15 cellular contexts compared by ENCODE assay signal in the genomic region with DNA sequence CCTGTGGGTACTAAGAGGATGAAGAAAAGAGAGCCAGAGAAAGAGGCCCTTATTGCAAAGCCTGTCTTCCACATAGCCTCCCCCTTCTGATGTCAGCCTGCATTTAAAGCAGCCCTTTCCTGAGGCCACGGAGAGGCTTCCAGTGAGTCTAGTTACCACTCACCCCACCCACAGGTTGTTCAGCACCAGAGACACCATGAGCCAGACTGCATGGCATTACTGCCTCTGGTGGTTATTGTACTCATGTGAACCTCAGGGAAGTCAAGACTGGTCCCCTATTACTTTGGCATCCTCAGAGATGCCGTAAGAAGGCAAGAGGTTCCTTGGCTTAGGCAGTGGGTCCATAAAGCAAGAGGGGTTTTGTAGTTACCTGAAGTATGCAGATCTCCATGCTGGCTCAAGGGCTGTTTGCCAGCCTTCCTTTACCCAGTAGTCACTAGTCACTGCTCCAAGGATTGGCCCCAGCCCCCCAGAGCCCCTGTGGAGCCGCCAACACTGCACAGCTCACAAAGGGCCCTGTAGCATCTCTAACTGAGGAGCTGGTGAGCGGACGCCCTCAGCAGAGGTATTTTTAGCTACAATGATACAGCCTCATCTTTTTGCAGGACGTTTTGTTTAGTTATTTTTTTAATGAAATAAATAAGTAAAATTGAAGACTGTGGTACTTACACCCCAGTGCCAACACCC. TPM values are rescaled to one million over a fixed set of nuclear protein-coding genes. Genes with fewer than 3 reads are reported as not detected.
DNase-seq lines count a peak whose midpoint lies in the region; ATAC-seq, FAIRE-seq and TF ChIP-seq lines count a peak whose summit lies in the region.
"Had no signal": no experiment of that assay in that cellular context is flagged by ENCODE, and none has a peak within 500 bp of the region (broad histone marks: within the 10 kb centered on the region; RNA-seq: fewer than 3 reads in every experiment).

No MANE protein-coding gene starts in this region.

- no peaks in the 10 kb centered on the region for H3K27me3 Mint-ChIP-seq in effector memory CD8-positive, alpha-beta T cell
- H3K27me3 Mint-ChIP-seq: CD8-positive, alpha-beta memory T cell had no signal

- H3K4me1 ChIP-seq in osteoblast (ENCODE audit: insufficient read depth, low read length) (no peaks in the 10 kb centered on the region), tibial nerve (peaks cover 0 to 33% (median 0%) of the 10 kb centered on the region in 4 donors)

- no peak for FAIRE-seq in GM12891 (lab: Jason Lieb, UNC)

- no peak for TF ChIP-seq EP300 in tibial nerve (IDR thresholded peaks at IDR 0.05)

- 72 to 79% methylated on average over 6 of the region's 6 CpGs for WGBS in tibial nerve, 2 donors

- peaks cover 3% of the 10 kb centered on the region for H3K79me2 ChIP-seq in osteoblast (ENCODE audit: insufficient read depth, low read length)

- H3K4me1 Mint-ChIP-seq in effector memory CD8-positive, alpha-beta T cell (ENCODE audit: low read depth in 2 of 2), result peaks cover 4 to 7% of the 10 kb centered on the region in 2 donors
- H3K4me1 Mint-ChIP-seq: CD8-positive, alpha-beta memory T cell had no signal

- peak; percentile 29 for DNase-seq in NB4 (ENCODE audit: low read depth)
- no peak for DNase-seq in effector memory CD8-positive, alpha-beta T cell
- DNase-seq in osteoblast (ENCODE audit: insufficient read length, low spot score, missing footprints), result no peak
- no peak for DNase-seq in NCI-H345 treated with DMSO at 0.1 percent for 48 hours (lab: John Stamatoyannopoulos, UW; ENCODE audit: unreplicated experiment)
- no peak for DNase-seq in SHP77 (lab: John Stamatoyannopoulos, UW)
- no peak for DNase-seq in GM12891 (ENCODE audit: insufficient read length, low spot score)
- DNase-seq in tibial nerve (ENCODE audit: low spot score in 2 of 2), result no peak
- DNase-seq: activated naive CD4-positive, alpha-beta T cell; CD8-positive, alpha-beta memory T cell; cortex of kidney; lower lobe of right lung; NCI-H2029 treated with DMSO at 0.1 percent for 48 hours; SIG-M5; upper lobe of left lung had no signal

- H3K9me3 ChIP-seq in osteoblast (ENCODE audit: low read depth, low read length) (no peaks in the 10 kb centered on the region), tibial nerve (no peaks in the 10 kb centered on the region)
- H3K9me3 ChIP-seq: lower lobe of right lung, upper lobe of left lung had no signal

- H3K27me3 ChIP-seq in osteoblast (ENCODE audit: insufficient read depth, low read length) (no peaks in the 10 kb centered on the region), tibial nerve (no peaks in the 10 kb centered on the region)
- H3K27me3 ChIP-seq: upper lobe of left lung had no signal

- TF ChIP-seq POLR2A in NB4 (IDR thresholded peaks at IDR 0.05; ENCODE audit: extremely low read depth, insufficient read length) (no peak), GM12891 (IDR thresholded peaks at IDR 0.05; ENCODE audit: low read depth, low read length) (no peak), tibial nerve (IDR thresholded peaks at IDR 0.05) (no peak)

- TF ChIP-seq CTCF in GM12874 (IDR thresholded peaks at IDR 0.05; ENCODE audit: insufficient read depth, low read depth, low read length) (peak; percentile 11; the same call in 1 of the 2 replicates), NB4 (IDR thresholded peaks at IDR 0.05; ENCODE audit: low read depth, low read length) (no peak), osteoblast (IDR thresholded peaks at IDR 0.05; ENCODE audit: extremely low read depth, low read depth, low read length) (peak; percentile 32), tibial nerve (IDR thresholded peaks at IDR 0.05) (peak in 1 of 5 experiments; percentile 8)

- no peak overlapping the region for H2AFZ ChIP-seq in osteoblast (ENCODE audit: low read length)

- H3K36me3 ChIP-seq in osteoblast (ENCODE audit: insufficient read depth, low read length) (no peaks in the 10 kb centered on the region), tibial nerve (peaks cover 0 to 40% (median 0%) of the 10 kb centered on the region in 3 donors)

- ATAC-seq in effector memory CD8-positive, alpha-beta T cell (replicated peaks), result no peak
- ATAC-seq: lower lobe of right lung had no signal

- H3K27ac ChIP-seq in osteoblast (ENCODE audit: low read depth, low read length) (no peak overlapping the region), tibial nerve (peak overlapping the region in 1 of 4 donors; percentile 29)
- H3K27ac ChIP-seq: lower lobe of right lung, upper lobe of left lung had no signal

- H3K27ac Mint-ChIP-seq in effector memory CD8-positive, alpha-beta T cell, result peak overlapping the region; percentile 24 to 29

- H3K36me3 Mint-ChIP-seq in effector memory CD8-positive, alpha-beta T cell (ENCODE audit: insufficient read depth), result peaks cover 11% of the 10 kb centered on the region

- H3K4me2 ChIP-seq in osteoblast (ENCODE audit: insufficient read depth, low read length), result no peak overlapping the region

- H3K9me3 Mint-ChIP-seq in effector memory CD8-positive, alpha-beta T cell, result no peaks in the 10 kb centered on the region
- H3K9me3 Mint-ChIP-seq: CD8-positive, alpha-beta memory T cell had no signal

- no peak overlapping the region for H3K4me3 Mint-ChIP-seq in effector memory CD8-positive, alpha-beta T cell

- peaks cover 26% of the 10 kb centered on the region for H4K20me1 ChIP-seq in osteoblast (ENCODE audit: insufficient read depth, low read length)

- H3K4me3 ChIP-seq in NB4 (ENCODE audit: low read depth, low read length) (no peak overlapping the region), osteoblast (ENCODE audit: insufficient read depth, low read length) (no peak overlapping the region), tibial nerve (no peak overlapping the region)
- H3K4me3 ChIP-seq: lower lobe of right lung, upper lobe of left lung had no signal

TF ChIP-seq in GM12891, 5 proteins besides CTCF, POLR2A, EP300 and RAD21:
- no peak for TF ChIP-seq POLR2AphosphoS5 (IDR thresholded peaks at IDR 0.05; ENCODE audit: low read depth, low read length)
- no peak for TF ChIP-seq TAF1 (IDR thresholded peaks at IDR 0.05; ENCODE audit: low read depth, low read length)
- no peak for TF ChIP-seq POU2F2 (IDR thresholded peaks at IDR 0.05; ENCODE audit: low read depth, low read length)
- no peak for TF ChIP-seq PAX5 (IDR thresholded peaks at IDR 0.05; ENCODE audit: insufficient read depth, low read length, severe bottlenecking)
- TF ChIP-seq SPI1 (IDR thresholded peaks at IDR 0.05; ENCODE audit: low read depth, low read length), result no peak

RNA-seq across cellular contexts. Expression of gene LRRC4, which starts 20.7 kb away (rescaled TPM):
- total RNA-seq in osteoblast, result 0.29 and 0.72 TPM in 2 replicates
- 0.06 TPM for polyA plus RNA-seq in GM12891 (2012; ENCODE audit: low read depth, missing spikeins)
- 1 to 10 TPM; 2.2 to 2.4 (median 2.3) TPM for total RNA-seq in tibial nerve
- polyA plus RNA-seq: CD8-positive, alpha-beta memory T cell had no signal
